34 cellular contexts compared by ENCODE assay signal in the genomic region with DNA sequence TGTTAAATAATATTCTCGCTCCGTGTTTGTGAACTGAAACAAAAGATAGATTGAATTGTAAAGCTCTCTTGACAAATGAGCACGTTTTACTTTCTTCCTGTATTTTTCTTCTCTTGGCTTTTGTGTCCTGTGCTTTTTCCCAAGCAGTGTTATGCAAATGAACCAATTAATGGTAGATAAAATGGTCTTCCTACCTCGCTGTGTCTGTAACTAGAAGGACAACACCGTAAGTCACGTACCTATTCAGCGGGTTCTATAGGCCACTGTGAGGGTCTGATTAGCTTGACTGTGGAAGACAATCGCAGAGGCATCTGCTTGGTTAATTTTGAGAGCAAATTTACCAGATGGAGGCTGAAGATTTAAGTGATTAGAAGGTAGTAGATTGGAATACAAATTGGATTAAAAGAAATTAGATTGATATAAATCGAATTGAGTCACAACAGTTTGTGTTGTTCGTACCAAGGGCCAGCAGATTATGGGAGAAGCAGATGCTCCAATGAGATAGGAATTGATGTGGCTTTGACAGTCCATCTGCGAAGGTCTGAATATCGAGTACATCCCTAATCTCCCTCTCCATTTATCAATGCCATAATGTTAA. TPM values are rescaled to one million over a fixed set of nuclear protein-coding genes. Genes with fewer than 3 reads are reported as not detected.
A peak's percentile ranks its signal among the peaks of the same experiment; 100 is the strongest.
DNase-seq lines count a peak whose midpoint lies in the region; ATAC-seq lines count a peak whose summit lies in the region.
"Had no signal": no experiment of that assay in that cellular context is flagged by ENCODE, and none has a peak within 500 bp of the region (broad histone marks: within the 10 kb centered on the region; RNA-seq: fewer than 3 reads in every experiment).

No MANE protein-coding gene starts in this region.

- peak overlapping the region; percentile 77; the same call in 1 of the 2 replicates for H3K27ac ChIP-seq in HUES64 (ENCODE audit: low read depth, low read length)
- H3K27ac ChIP-seq in iPS-18a (ENCODE audit: low read length) = peak overlapping the region; percentile 83
- H3K27ac ChIP-seq: A549, adrenal gland, body of pancreas, esophagus squamous epithelium, ovary, thyroid gland, vagina had no signal

- ATAC-seq in GM21619 (IDR thresholded peaks at IDR 0.05; ENCODE audit: unreplicated experiment) (no peak), HG02938 (IDR thresholded peaks at IDR 0.05; ENCODE audit: unreplicated experiment) (no peak), left cardiac atrium (no peak)
- ATAC-seq: A549; body of pancreas; mucosa of descending colon; natural killer cell treated with Interleukin-12 subunit alpha and Interleukin-12 subunit beta and Interleukin-15 and Interleukin-18, amount 100 ng/mL, for 72 hours; Panc1; stimulated activated naive CD8-positive, alpha-beta T cell treated with anti-CD3 and anti-CD28 coated beads, Interleukin-15, amount 100 ng/mL, for 72 hours had no signal

- H3K4me1 ChIP-seq in HUES64 (ENCODE audit: insufficient read depth, low read length) (peaks cover 25% of the 10 kb centered on the region), iPS-18a (ENCODE audit: control insufficient read depth, low read depth, low read length) (peaks cover 23% of the 10 kb centered on the region)
- H3K4me1 ChIP-seq: A549, adrenal gland had no signal

- H3K9ac ChIP-seq in HUES64 (ENCODE audit: low read depth, low read length) (no peak overlapping the region), iPS-18a (ENCODE audit: low read length) (peak overlapping the region; percentile 41)

- intact Hi-C loops in left cardiac atrium (cut with DNase I) = no loop called here

- H3K9me3 ChIP-seq in HUES64 (ENCODE audit: insufficient read depth, low read depth, low read length) (no peaks in the 10 kb centered on the region), iPS-18a (ENCODE audit: control insufficient read depth, low read depth, low read length) (no peaks in the 10 kb centered on the region)
- H3K9me3 ChIP-seq: A549, adrenal gland, body of pancreas, esophagus squamous epithelium, mucosa of descending colon, ovary, thyroid gland, vagina had no signal

- DNase-seq in D341Med (ENCODE audit: low spot score) (peak; percentile 54), SK-N-DZ (ENCODE audit: low spot score) (peak; percentile 47), NCI-H1436 (lab: John Stamatoyannopoulos, UW) (no peak), left cardiac atrium (no peak)
- DNase-seq: activated CD4-positive, alpha-beta T cell treated with anti-CD3 and anti-CD28 coated beads, Interleukin-2, amount 50 U/mL, for 48 hours; activated CD4-positive, CD25-positive, alpha-beta regulatory T cell; activated naive CD4-positive, alpha-beta T cell treated with anti-CD3 and anti-CD28 coated beads for 36 hours; adrenal gland; AML-193; body of pancreas; CD4-positive, alpha-beta memory T cell; cerebellar nuclear complex; DMS153; esophagus squamous epithelium; foreskin melanocyte; IMR-90; mucosa of descending colon; NCI-H1092 treated with DMSO at 0.1 percent for 48 hours; NCI-H2029; NCI-H345; ovary; SHP77; small intestine; stimulated activated CD8-positive, alpha-beta memory T cell treated with anti-CD3 and anti-CD28 coated beads, Interleukin-4, amount 100 ng/mL, for 48 hours; stimulated activated naive CD8-positive, alpha-beta T cell treated with anti-CD3 and anti-CD28 coated beads, Interleukin-15, amount 100 ng/mL, for 72 hours; thyroid gland had no signal

- H3K36me3 ChIP-seq in HUES64 (ENCODE audit: insufficient read depth, low read length) (no peaks in the 10 kb centered on the region), iPS-18a (ENCODE audit: control insufficient read depth, low read depth, low read length) (no peaks in the 10 kb centered on the region)
- H3K36me3 ChIP-seq: adrenal gland, esophagus squamous epithelium, ovary, thyroid gland, vagina had no signal

- H3K4me3 ChIP-seq in HUES64 (ENCODE audit: low read length) = 0 out of 2 replicates have a peak overlapping the region, but pooled peaks have one; percentile 1
- H3K4me3 ChIP-seq in iPS-18a (ENCODE audit: low read length) = peak overlapping the region; percentile 53
- H3K4me3 ChIP-seq: A549, adrenal gland, body of pancreas, esophagus squamous epithelium, mucosa of descending colon, ovary, thyroid gland, vagina had no signal

- 48% methylated on average over 10 of the region's 12 CpGs for WGBS in HUES64

- H3K27me3 ChIP-seq in HUES64 (ENCODE audit: insufficient read depth, low read length) (no peaks in the 10 kb centered on the region), iPS-18a (ENCODE audit: control insufficient read depth, insufficient read depth, low read length) (no peaks in the 10 kb centered on the region)
- H3K27me3 ChIP-seq: adrenal gland, body of pancreas, esophagus squamous epithelium, ovary, thyroid gland, vagina had no signal

RNA-seq across cellular contexts. Expression of a gene that starts 40.2 kb away (rescaled TPM):
- 4.7 TPM for polyA plus RNA-seq in HUES64 (2013, experiment 1 of 2)
- polyA plus RNA-seq in HUES64 (2013, experiment 2 of 2) = 7.4 TPM
- 6.5 and 7.1 TPM in 2 replicates for polyA plus RNA-seq in SK-N-DZ (2014; cell fraction: cytosol; rRNA removed)
- 4.4 and 4.9 TPM in 2 replicates for polyA plus RNA-seq in SK-N-DZ (2014; cell fraction: nucleus; rRNA removed)
- 1 to 10 TPM; 3.4 to 8.0 TPM for total RNA-seq in left cardiac atrium
- total RNA-seq: activated naive CD4-positive, alpha-beta T cell treated with anti-CD3 and anti-CD28 coated beads for 36 hours; CD4-positive, alpha-beta memory T cell; natural killer cell treated with Interleukin-12 subunit alpha and Interleukin-12 subunit beta and Interleukin-15 and Interleukin-18, amount 100 ng/mL, for 72 hours had no signal
- polyA plus RNA-seq: CD4-positive, alpha-beta memory T cell had no signal

Comparison
In these comparisons a context has a peak if more than half of its experiments do, and no peak if none do; other contexts are left out.
1. DNase-seq: peak in D341Med (single experiment) and SK-N-DZ (single experiment); none in NCI-H1436 (single experiment) and left cardiac atrium (single experiment).